ENCODE assay signal across 1 cellular context in genomic region chr9:72855890-72856523, GRCh38.
TF ChIP-seq lines count a peak whose summit lies in the region.

No MANE protein-coding gene starts in this region.

TF ChIP-seq in H1, 55 proteins besides CTCF, POLR2A, EP300 and RAD21:
- TF ChIP-seq EZH2 (IDR thresholded peaks at IDR 0.05; ENCODE audit: low read depth, low read length, severe bottlenecking) (no peak), RXRA (IDR thresholded peaks at IDR 0.05; ENCODE audit: insufficient read depth, low read depth, low read length) (no peak), SP2 (IDR thresholded peaks at IDR 0.05; ENCODE audit: low read length) (no peak), TBP (IDR thresholded peaks at IDR 0.05; ENCODE audit: low read depth, low read length) (no peak), ZNF274 (IDR thresholded peaks at IDR 0.05; ENCODE audit: borderline replicate concordance, extremely low read depth, low read length) (no peak), CHD1 (IDR thresholded peaks at IDR 0.05; ENCODE audit: low read depth, low read length) (no peak), BRCA1 (IDR thresholded peaks at IDR 0.05; ENCODE audit: low read depth, low read length) (no peak), BACH1 (IDR thresholded peaks at IDR 0.05; ENCODE audit: low read length) (no peak), TAF7 (optimal IDR thresholded peaks at IDR 0.05; ENCODE audit: borderline replicate concordance, low read depth, low read length) (no peak), TEAD4 (IDR thresholded peaks at IDR 0.05; ENCODE audit: low read depth, low read length) (no peak), RFX5 (IDR thresholded peaks at IDR 0.05; ENCODE audit: borderline replicate concordance, low read depth, low read length) (no peak), CREB1 (IDR thresholded peaks at IDR 0.05) (no peak), SP1 (IDR thresholded peaks at IDR 0.05; ENCODE audit: low read depth, low read length) (no peak)
